Comparison of ENCODE assay signal across 10 cellular contexts in the genomic region with DNA sequence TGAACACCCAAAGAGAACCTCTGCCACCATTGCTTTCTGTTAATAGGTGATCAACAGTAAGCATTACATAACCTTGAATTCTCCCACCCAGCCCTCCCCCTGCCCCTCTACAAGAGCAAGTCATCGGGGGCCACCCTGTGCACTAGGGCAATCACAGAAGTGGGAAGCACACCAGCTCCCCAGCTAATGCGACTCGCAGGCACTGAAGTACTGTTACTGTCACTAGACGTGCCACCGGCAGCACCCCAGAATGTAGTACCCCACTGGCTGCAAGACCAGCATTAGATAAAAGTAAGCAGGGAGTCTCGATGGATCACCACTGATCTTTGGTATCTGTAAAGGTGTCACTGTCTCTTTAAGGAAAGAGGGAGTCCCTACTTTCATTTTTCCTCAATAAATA.
"Had no signal": no experiment of that assay in that cellular context is flagged by ENCODE, and none has a peak within 500 bp of the region (broad histone marks: within the 10 kb centered on the region; RNA-seq: fewer than 3 reads in every experiment).

No MANE protein-coding gene starts in this region.

- H3K4me3 ChIP-seq: left lung, suprapubic skin had no signal

- H3K4me1 ChIP-seq: foreskin keratinocyte, suprapubic skin had no signal

- DNase-seq: activated gamma-delta T cell, kidney, left lung had no signal

- H3K9me3 ChIP-seq: left lung, suprapubic skin had no signal

- H3K27me3 Mint-ChIP-seq: activated CD4-positive, alpha-beta memory T cell treated with anti-CD3 and anti-CD28 coated beads, Interleukin-2, amount 10 ng/mL, durations not matched to agents 7 days and 5 days; activated naive CD4-positive, alpha-beta T cell treated with anti-CD3 and anti-CD28 coated beads, Interleukin-2, amount 50 U/mL, for 24 hours; progenitor cell of endocrine pancreas had no signal

- H3K27ac Mint-ChIP-seq: activated CD4-positive, alpha-beta memory T cell treated with anti-CD3 and anti-CD28 coated beads, Interleukin-2, amount 10 ng/mL, durations not matched to agents 7 days and 5 days; progenitor cell of endocrine pancreas; WTC11 had no signal

- H3K27me3 ChIP-seq: left lung, suprapubic skin had no signal

- H3K27ac ChIP-seq: epithelial cell of prostate, foreskin keratinocyte, left lung, suprapubic skin had no signal

- H3K36me3 Mint-ChIP-seq: WTC11 had no signal

- H3K4me3 Mint-ChIP-seq: activated CD4-positive, alpha-beta memory T cell treated with anti-CD3 and anti-CD28 coated beads, Interleukin-2, amount 10 ng/mL, durations not matched to agents 7 days and 5 days; activated naive CD4-positive, alpha-beta T cell treated with anti-CD3 and anti-CD28 coated beads, Interleukin-2, amount 50 U/mL, for 24 hours; WTC11 had no signal

- H3K9me3 Mint-ChIP-seq: activated CD4-positive, alpha-beta memory T cell treated with anti-CD3 and anti-CD28 coated beads, Interleukin-2, amount 10 ng/mL, durations not matched to agents 7 days and 5 days; activated naive CD4-positive, alpha-beta T cell treated with anti-CD3 and anti-CD28 coated beads, Interleukin-2, amount 50 U/mL, for 24 hours; WTC11 had no signal

- H3K36me3 ChIP-seq: left lung, suprapubic skin had no signal
